ENCODE assay signal across 12 cellular contexts in the genomic region with DNA sequence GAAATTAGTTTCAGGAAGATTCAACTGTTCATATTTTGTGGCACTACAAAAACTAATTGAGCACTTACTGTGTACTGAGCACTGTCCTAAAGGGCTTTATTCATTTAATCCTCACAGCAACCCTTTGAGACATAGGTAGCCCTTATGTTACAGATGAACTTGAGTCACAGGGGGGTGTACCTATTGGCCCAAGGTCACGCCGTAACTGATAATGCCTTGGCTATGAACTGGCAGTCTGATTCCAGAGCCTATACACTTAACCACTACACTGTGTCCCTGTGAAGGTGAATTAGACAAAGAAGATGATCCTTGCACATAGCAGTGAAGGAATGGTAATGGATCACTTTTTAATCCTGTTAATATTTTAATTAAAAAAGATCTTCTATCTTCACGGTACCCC. TPM values are rescaled to one million over a fixed set of nuclear protein-coding genes. Genes with fewer than 3 reads are reported as not detected.
A peak's percentile ranks its signal among the peaks of the same experiment; 100 is the strongest.
DNase-seq lines count a peak whose midpoint lies in the region; ATAC-seq and TF ChIP-seq lines count a peak whose summit lies in the region.
"Had no signal": no experiment of that assay in that cellular context is flagged by ENCODE, and none has a peak within 500 bp of the region (broad histone marks: within the 10 kb centered on the region; RNA-seq: fewer than 3 reads in every experiment).

No MANE protein-coding gene starts in this region.

- peaks cover 47% of the 10 kb centered on the region for H3K36me3 Mint-ChIP-seq in GM23338 (ENCODE audit: low read depth)
- no peaks in the 10 kb centered on the region for H3K36me3 Mint-ChIP-seq in glutamatergic neuron (ENCODE audit: unreplicated experiment)

- H3K27ac Mint-ChIP-seq in GM23338 = no peak overlapping the region
- H3K27ac Mint-ChIP-seq in glutamatergic neuron (ENCODE audit: unreplicated experiment) = peak overlapping the region; percentile 48

- H3K4me1 Mint-ChIP-seq in GM23338 = peaks cover 19% of the 10 kb centered on the region; the same call in 2 of the 3 replicates
- peaks cover 19% of the 10 kb centered on the region for H3K4me1 Mint-ChIP-seq in glutamatergic neuron (ENCODE audit: low read depth, unreplicated experiment)

- H3K9ac ChIP-seq in BLaER1 treated with 17β-estradiol and CSF1 and Interleukin-3, amounts not matched to agents 10 nM and 100 nM = peak overlapping the region in 2 of 11 experiments; percentile 37 to 46; a peak in 2 of 22 replicates
- H3K9ac ChIP-seq: GM23248 had no signal

- H3K9me3 Mint-ChIP-seq in GM23338 (no peaks in the 10 kb centered on the region), glutamatergic neuron (ENCODE audit: unreplicated experiment) (no peaks in the 10 kb centered on the region)
- H3K9me3 Mint-ChIP-seq: CD8-positive, alpha-beta memory T cell had no signal

- H3K4me3 Mint-ChIP-seq in GM23338 (no peak overlapping the region), glutamatergic neuron (ENCODE audit: unreplicated experiment) (no peak overlapping the region)

- no peak for TF ChIP-seq CTCF in GM23338 (conservative IDR thresholded peaks at IDR 0.05; ENCODE audit: low read depth in 2 of 2)
- no peak for TF ChIP-seq CTCF in glutamatergic neuron (IDR thresholded peaks at IDR 0.05; ENCODE audit: partially characterized antibody, unreplicated experiment)
- no peak for TF ChIP-seq CTCF in thoracic aorta (IDR thresholded peaks at IDR 0.05)

- peaks cover 97 to 100% (median 100%) of the 10 kb centered on the region in 11 experiments for H4K20me1 ChIP-seq in BLaER1 treated with 17β-estradiol and CSF1 and Interleukin-3, amounts not matched to agents 10 nM and 100 nM
- H4K20me1 ChIP-seq in GM23338 (replicated peaks; ENCODE audit: insufficient read depth) = peaks cover 75% of the 10 kb centered on the region

- H3F3A ChIP-seq in GM23338 (replicated peaks; ENCODE audit: low read depth) = no peaks in the 10 kb centered on the region

- no peaks in the 10 kb centered on the region for H3K9me3 ChIP-seq in BLaER1 treated with 17β-estradiol and CSF1 and Interleukin-3, amounts not matched to agents 10 nM and 100 nM (replicated peaks in 1 of 11)
- H3K9me3 ChIP-seq in thoracic aorta = no peaks in the 10 kb centered on the region
- H3K9me3 ChIP-seq: A549, BE2C, Caco-2 had no signal

- DNase-seq in GM23338 (ENCODE audit: low spot score) (no peak), glutamatergic neuron (no peak), thoracic aorta (ENCODE audit: low spot score) (no peak), medulla oblongata (ENCODE audit: extremely low spot score) (no peak)
- DNase-seq: BE2C; Caco-2; CD8-positive, alpha-beta memory T cell; H7 had no signal

- H3K27ac ChIP-seq in BLaER1 treated with 17β-estradiol and CSF1 and Interleukin-3, amounts not matched to agents 10 nM and 100 nM = no peak overlapping the region
- H3K27ac ChIP-seq in GM23338 (ENCODE audit: low read depth) = peak overlapping the region; percentile 56; the same call in 1 of the 2 replicates
- no peak overlapping the region for H3K27ac ChIP-seq in thoracic aorta
- H3K27ac ChIP-seq: A549, GM23248 had no signal

- no peaks in the 10 kb centered on the region for H3K27me3 ChIP-seq in BLaER1 treated with 17β-estradiol and CSF1 and Interleukin-3, amounts not matched to agents 10 nM and 100 nM
- no peaks in the 10 kb centered on the region for H3K27me3 ChIP-seq in GM23338 (ENCODE audit: insufficient read depth)
- H3K27me3 ChIP-seq in thoracic aorta (replicated peaks; ENCODE audit: insufficient read depth) = no peaks in the 10 kb centered on the region
- H3K27me3 ChIP-seq: BE2C had no signal

- H3K9me2 ChIP-seq in GM23338 (ENCODE audit: insufficient read depth) = no peaks in the 10 kb centered on the region

- H3K36me3 ChIP-seq in BLaER1 treated with 17β-estradiol and CSF1 and Interleukin-3, amounts not matched to agents 10 nM and 100 nM = peaks cover 73 to 93% (median 81%) of the 10 kb centered on the region in 11 experiments
- H3K36me3 ChIP-seq in GM23338 (ENCODE audit: insufficient read depth) (peaks cover 18% of the 10 kb centered on the region), thoracic aorta (peaks cover 5% of the 10 kb centered on the region)

- ATAC-seq in GM23338 (no peak), thoracic aorta (ENCODE audit: insufficient number of reproducible peaks, low FRiP score, low read depth) (no peak), GM18870 (IDR thresholded peaks at IDR 0.05; ENCODE audit: unreplicated experiment) (no peak)
- ATAC-seq: A549 had no signal

- no peak overlapping the region for H2AFZ ChIP-seq in GM23338
- H2AFZ ChIP-seq: GM23248 had no signal

- H3K4me2 ChIP-seq in BLaER1 treated with 17β-estradiol and CSF1 and Interleukin-3, amounts not matched to agents 10 nM and 100 nM = peak overlapping the region in 9 of 11 experiments; percentile 38 to 85 (median 72); a peak in 16 of 22 replicates
- H3K4me2 ChIP-seq in GM23338 = no peak overlapping the region
- H3K4me2 ChIP-seq: A549 had no signal

- H3K4me1 ChIP-seq in BLaER1 treated with 17β-estradiol and CSF1 and Interleukin-3, amounts not matched to agents 10 nM and 100 nM = peaks cover 35 to 75% (median 40%) of the 10 kb centered on the region in 10 experiments
- H3K4me1 ChIP-seq in GM23338 (ENCODE audit: insufficient read depth) (peaks cover 17% of the 10 kb centered on the region; the same call in 1 of the 2 replicates), thoracic aorta (ENCODE audit: control insufficient read depth in 1 of 2, low read depth in 2 of 2) (peaks cover 26 to 53% of the 10 kb centered on the region in 2 donors)

- no peak overlapping the region for H3K4me3 ChIP-seq in BLaER1 treated with 17β-estradiol and CSF1 and Interleukin-3, amounts not matched to agents 10 nM and 100 nM
- H3K4me3 ChIP-seq in GM23338 (no peak overlapping the region), thoracic aorta (peak overlapping the region; percentile 3)
- H3K4me3 ChIP-seq: A549, GM23248 had no signal

- H3K27me3 Mint-ChIP-seq in GM23338 (ENCODE audit: insufficient read depth, low read depth, poor library complexity) (no peaks in the 10 kb centered on the region), glutamatergic neuron (ENCODE audit: unreplicated experiment) (peaks cover 3% of the 10 kb centered on the region)
- H3K27me3 Mint-ChIP-seq: CD8-positive, alpha-beta memory T cell had no signal

- H3K79me2 ChIP-seq in GM23338 (replicated peaks; ENCODE audit: insufficient read depth) = peaks cover 100% of the 10 kb centered on the region

TF ChIP-seq in GM23338, 12 proteins besides CTCF, POLR2A, EP300 and RAD21 (continues in another document):
- no peak for TF ChIP-seq ZNF331 (CRISPR knock-in tag; IDR thresholded peaks at IDR 0.05; ENCODE audit: low read depth)
- no peak for TF ChIP-seq CREB1 (CRISPR knock-in tag; IDR thresholded peaks at IDR 0.05; ENCODE audit: low read depth)
- TF ChIP-seq POLR2AphosphoS5 (IDR thresholded peaks at IDR 0.05; ENCODE audit: low read depth) = no peak
- TF ChIP-seq NANOG (IDR thresholded peaks at IDR 0.05; ENCODE audit: borderline replicate concordance) = no peak

RNA-seq across cellular contexts. Expression of a gene that starts 12.0 kb away (rescaled TPM):
- 170 and 171 TPM in 2 replicates for total RNA-seq in GM23338 (2014; rRNA removed; shearing (Covaris generic))
- polyA plus RNA-seq in GM23338 (2016; fragmentation: Nextera tagmentation; extraction: Ambion mirVana) = 120 and 125 TPM in 2 replicates
- total RNA-seq in glutamatergic neuron (ENCODE audit: unreplicated experiment) (78.0 TPM), thoracic aorta (100 to 1,000 TPM; 185 to 360 TPM)
